In the genomic region with DNA sequence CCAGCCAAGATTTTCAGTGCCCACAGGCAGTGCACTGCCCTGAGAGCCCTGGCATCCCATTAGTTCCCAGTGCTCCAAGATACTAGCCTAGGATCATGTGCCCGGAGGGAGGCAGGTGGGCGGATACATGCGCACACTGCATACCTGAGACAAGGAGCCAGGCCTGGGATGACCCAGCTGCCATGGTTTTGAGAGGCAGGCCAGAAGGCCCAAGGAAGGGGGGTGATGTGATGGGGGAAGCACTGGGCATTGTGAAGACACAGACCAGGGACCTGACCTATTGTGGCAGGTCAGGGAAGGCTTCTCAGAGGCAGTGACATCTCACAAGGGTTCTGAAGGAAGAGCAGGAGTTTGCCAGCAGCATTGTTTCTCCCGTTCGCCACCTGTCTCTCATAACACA, we compare ENCODE assay signal across 8 cellular contexts. TPM values are rescaled to one million over a fixed set of nuclear protein-coding genes. Genes with fewer than 3 reads are reported as not detected.
A peak's percentile ranks its signal among the peaks of the same experiment; 100 is the strongest.
DNase-seq lines count a peak whose midpoint lies in the region; ATAC-seq and TF ChIP-seq lines count a peak whose summit lies in the region.

No MANE protein-coding gene starts in this region.

- no peaks in the 10 kb centered on the region for H3K27me3 Mint-ChIP-seq in CD4-positive, alpha-beta T cell
- H3K27me3 Mint-ChIP-seq in naive B cell = no peaks in the 10 kb centered on the region

- peak overlapping the region; percentile 100 for H3K27ac Mint-ChIP-seq in CD4-positive, alpha-beta T cell
- H3K27ac Mint-ChIP-seq in naive B cell = peak overlapping the region; percentile 98 to 99 (median 99)

- H3K4me1 ChIP-seq in NT2/D1 (ENCODE audit: insufficient read depth, insufficient read length) = peaks cover 47% of the 10 kb centered on the region

- no peaks in the 10 kb centered on the region for H3K27me3 ChIP-seq in CD4-positive, alpha-beta T cell (ENCODE audit: control insufficient read depth, insufficient read depth, low read length)
- H3K27me3 ChIP-seq in NT2/D1 (ENCODE audit: insufficient read depth, insufficient read length) = peaks cover 12% of the 10 kb centered on the region

- CTCF ChIA-PET in CD4-positive, alpha-beta T cell (lab: Charles Lee) = interaction anchor here (1.1 to 4.1 kb wide), 5 partner anchors 9 to 36 kb away, joined by 3 to 54 read pairs (median 6); partner anchors contain the start of gene MEAF6

- DNase-seq in CD4-positive, alpha-beta T cell = no peak
- DNase-seq in NT2/D1 (ENCODE audit: low read depth, low spot score) (no peak), cerebellar cortex (ENCODE audit: low spot score) (peak; percentile 35), naive B cell (no peak), GM20000 (ENCODE audit: low spot score) (no peak), dermis blood vessel endothelial cell (no peak), ecto neural progenitor cell (ENCODE audit: low spot score) (no peak)

- TF ChIP-seq CTCF in CD4-positive, alpha-beta T cell (IDR thresholded peaks at IDR 0.05) = no peak
- no peak for TF ChIP-seq CTCF in GM20000 (IDR thresholded peaks at IDR 0.05; ENCODE audit: extremely low read depth, missing control alignments)

- peak overlapping the region; percentile 97 for H3K4me3 Mint-ChIP-seq in CD4-positive, alpha-beta T cell
- peak overlapping the region; percentile 87 to 97 (median 96) for H3K4me3 Mint-ChIP-seq in naive B cell

- peak overlapping the region; percentile 97 for H3K27ac ChIP-seq in CD4-positive, alpha-beta T cell (ENCODE audit: low read depth, low read length)

- peaks cover 62% of the 10 kb centered on the region for H3K4me1 Mint-ChIP-seq in CD4-positive, alpha-beta T cell (ENCODE audit: low read depth)
- peaks cover 51 to 72% (median 64%) of the 10 kb centered on the region in 3 donors for H3K4me1 Mint-ChIP-seq in naive B cell

- no peak for ATAC-seq in CD4-positive, alpha-beta T cell (ENCODE audit: poor library complexity)
- no peak for ATAC-seq in naive B cell (ENCODE audit: low read depth in 2 of 2)
- ATAC-seq in HG02870 (IDR thresholded peaks at IDR 0.05; ENCODE audit: unreplicated experiment) = no peak

- POLR2A ChIA-PET in CD4-positive, alpha-beta T cell (lab: Charles Lee) = interaction anchor here (0.8 to 10.8 kb wide), 6 partner anchors 9 to 37 kb away, joined by 3 to 136 read pairs (median 21); partner anchors contain the start of gene MEAF6

- peaks cover 87% of the 10 kb centered on the region for H3K36me3 Mint-ChIP-seq in CD4-positive, alpha-beta T cell (ENCODE audit: low read depth)
- peaks cover 0 to 17% of the 10 kb centered on the region in 2 donors for H3K36me3 Mint-ChIP-seq in naive B cell

- intact Hi-C loops in CD4-positive, alpha-beta T cell (cut with DNase I, micrococcal nuclease) = loop anchor here (2.0 to 5.0 kb wide), 3 partner anchors 37 to 1384 kb away; partner anchors contain the start of genes MEAF6 (in 1 of the 2) and SNIP1 (in 1 of the 2)

- no peaks in the 10 kb centered on the region for H3K9me3 Mint-ChIP-seq in CD4-positive, alpha-beta T cell
- no peaks in the 10 kb centered on the region for H3K9me3 Mint-ChIP-seq in naive B cell

- peak overlapping the region; percentile 46 for H3K9ac ChIP-seq in NT2/D1 (ENCODE audit: insufficient read length, low read depth)

- H3K4me3 ChIP-seq in NT2/D1 (ENCODE audit: insufficient read length, low read depth) = peak overlapping the region; percentile 5

- H3K9me3 ChIP-seq in CD4-positive, alpha-beta T cell (ENCODE audit: control insufficient read depth, low read length) = no peaks in the 10 kb centered on the region
- H3K9me3 ChIP-seq in NT2/D1 (ENCODE audit: insufficient read depth, low read length) = no peaks in the 10 kb centered on the region

- peaks cover 74% of the 10 kb centered on the region for H3K36me3 ChIP-seq in NT2/D1 (ENCODE audit: insufficient read depth, insufficient read length, low read length)

RNA-seq across cellular contexts. Expression of gene ZC3H12A, which starts 3.6 kb away (rescaled TPM):
- total RNA-seq in CD4-positive, alpha-beta T cell = 100 to 1,000 TPM; 164 to 165 TPM
- polyA plus RNA-seq in naive B cell (ENCODE audit: low read depth in 6 of 6) = 10 to 100 TPM; 15.5 to 26.7 (median 17.6) TPM
- total RNA-seq in dermis blood vessel endothelial cell = 3.3 and 5.4 TPM in 2 replicates

RNA-seq across cellular contexts. Expression of gene MEAF6, which starts 36.6 kb away (rescaled TPM):
- total RNA-seq in CD4-positive, alpha-beta T cell = 10 to 100 TPM; 39.0 to 41.5 TPM
- polyA plus RNA-seq in naive B cell (ENCODE audit: low read depth in 6 of 6) = 100 to 1,000 TPM; 137 to 208 (median 175) TPM
- 49.7 and 82.9 TPM in 2 replicates for total RNA-seq in dermis blood vessel endothelial cell

Comparison
In these comparisons a context has a peak if more than half of its experiments do, and no peak if none do; other contexts are left out.
1. RNA of gene ZC3H12A, which starts 3.6 kb away (total RNA-seq): 164 to 165 TPM in CD4-positive, alpha-beta T cell; 3.3 to 5.4 TPM in dermis blood vessel endothelial cell; every median in the first group is over 10 times any median in the second.